ENCODE assay signal across 24 cellular contexts in genomic region chr1:14539309-14539708, GRCh38. TPM values are rescaled to one million over a fixed set of nuclear protein-coding genes. Genes with fewer than 3 reads are reported as not detected.
DNase-seq lines count a peak whose midpoint lies in the region; ATAC-seq, FAIRE-seq and TF ChIP-seq lines count a peak whose summit lies in the region.
"Had no signal": no experiment of that assay in that cellular context is flagged by ENCODE, and none has a peak within 500 bp of the region (broad histone marks: within the 10 kb centered on the region; RNA-seq: fewer than 3 reads in every experiment).

No MANE protein-coding gene starts in this region.

- no peaks in the 10 kb centered on the region for H3K9me1 ChIP-seq in K562 (ENCODE audit: control insufficient read depth, insufficient read depth, low read length)

- FAIRE-seq in K562 (lab: Jason Lieb, UNC) = no peak
- FAIRE-seq: A204.1, GM12878, GM12892 had no signal

- H3F3A ChIP-seq in neural cell (ENCODE audit: insufficient read depth, low read length, poor library complexity, severe bottlenecking) = no peaks in the 10 kb centered on the region

- DNase-seq in K562 (ENCODE audit: extremely low read depth in 1 of 4, low spot score in 3 of 4) = no peak
- DNase-seq in colonic mucosa = no peak
- DNase-seq: 8988T; ACHN; BE2C; C1 segment of cervical spinal cord; CD4-positive, alpha-beta memory T cell; CD4-positive, CD25-positive, alpha-beta regulatory T cell; CD8-positive, alpha-beta memory T cell; COR-L47; DMS 273 treated with DMSO at 0.1 percent for 48 hours; DMS53; DND-41; EL; GDM1 had no signal

- no peak overlapping the region for H3K27ac ChIP-seq in BLaER1 treated with 17β-estradiol and CSF1 and Interleukin-3, amounts not matched to agents 10 nM and 100 nM
- H3K27ac ChIP-seq in K562 (ENCODE audit: extremely low read depth, low read depth, low read length) (no peak overlapping the region), neural cell (ENCODE audit: low read length) (peak overlapping the region; percentile 73), colonic mucosa (no peak overlapping the region)

- TF ChIP-seq POLR2A in K562 (conservative IDR thresholded peaks at IDR 0.05) = no peak

- POLR2A ChIA-PET in K562 (lab: Yijun Ruan, JAX) = no interaction called here

- no TSS peak for BruUV-seq in K562 (replicated peaks; lab: Mats Ljungman, UMichigan)

- H3K9me2 ChIP-seq in neural cell (ENCODE audit: insufficient read depth, low read length) = no peaks in the 10 kb centered on the region

- WGBS in K562 (ENCODE audit: insufficient coverage, low coverage, missing lambda C conversion rate) = 41% methylated on average over 3 of the region's 3 CpGs

- H3K9ac ChIP-seq in BLaER1 treated with 17β-estradiol and CSF1 and Interleukin-3, amounts not matched to agents 10 nM and 100 nM = no peak overlapping the region
- H3K9ac ChIP-seq in K562 (ENCODE audit: insufficient read depth in 1 of 2, low read depth in 2 of 2, low read length in 2 of 2) (no peak overlapping the region), neural cell (ENCODE audit: low read length) (no peak overlapping the region), colonic mucosa (ENCODE audit: low read depth in 2 of 2, low read length in 2 of 2) (no peak overlapping the region)

- intact Hi-C loops in K562 (cut with micrococcal nuclease) = loop anchor here (10.0 kb wide), 1 partner anchor 105 kb away; no protein-coding TSS in a partner anchor
- intact Hi-C loops in colonic mucosa (cut with DNase I) = no loop called here

- TF ChIP-seq EP300 in K562 (IDR thresholded peaks at IDR 0.05; ENCODE audit: low read length) = no peak
- TF ChIP-seq EP300 in neural cell (conservative IDR thresholded peaks at IDR 0.05; ENCODE audit: poor library complexity, severe bottlenecking) = no peak

- H3K4me3 ChIP-seq in BLaER1 treated with 17β-estradiol and CSF1 and Interleukin-3, amounts not matched to agents 10 nM and 100 nM = no peak overlapping the region
- no peak overlapping the region for H3K4me3 ChIP-seq in K562
- no peak overlapping the region for H3K4me3 ChIP-seq in neural cell (ENCODE audit: low read length)
- H3K4me3 ChIP-seq in colonic mucosa = no peak overlapping the region
- H3K4me3 ChIP-seq: GM12878 had no signal

- H2AFZ ChIP-seq in K562 (ENCODE audit: low read depth, low read length) = 0 out of 2 replicates have a peak overlapping the region, but pooled peaks have one; percentile 53
- H2AFZ ChIP-seq in neural cell (ENCODE audit: low read depth, low read length) = no peak overlapping the region

- no peak for ATAC-seq in K562
- no peak for ATAC-seq in GM21723 (IDR thresholded peaks at IDR 0.05; ENCODE audit: unreplicated experiment)
- ATAC-seq in HG03196 (IDR thresholded peaks at IDR 0.05; ENCODE audit: unreplicated experiment) = no peak
- ATAC-seq in HG03520 (IDR thresholded peaks at IDR 0.05; ENCODE audit: unreplicated experiment) = no peak

- H3K36me3 ChIP-seq in BLaER1 treated with 17β-estradiol and CSF1 and Interleukin-3, amounts not matched to agents 10 nM and 100 nM = no peaks in the 10 kb centered on the region
- no peaks in the 10 kb centered on the region for H3K36me3 ChIP-seq in K562 (ENCODE audit: control insufficient read depth, insufficient read depth, low read length)
- no peaks in the 10 kb centered on the region for H3K36me3 ChIP-seq in neural cell (ENCODE audit: insufficient read depth, low read length)
- no peaks in the 10 kb centered on the region for H3K36me3 ChIP-seq in colonic mucosa
- H3K36me3 ChIP-seq: BE2C had no signal

- H3K4me2 ChIP-seq in BLaER1 treated with 17β-estradiol and CSF1 and Interleukin-3, amounts not matched to agents 10 nM and 100 nM = peak overlapping the region in 9 of 11 experiments; percentile 68 to 92 (median 85); a peak in 15 of 22 replicates
- H3K4me2 ChIP-seq in K562 (ENCODE audit: insufficient read depth, low read length) (no peak overlapping the region), neural cell (ENCODE audit: low read length) (no peak overlapping the region)

- H3K4me1 ChIP-seq in BLaER1 treated with 17β-estradiol and CSF1 and Interleukin-3, amounts not matched to agents 10 nM and 100 nM = peaks cover 27 to 50% (median 41%) of the 10 kb centered on the region in 10 experiments
- H3K4me1 ChIP-seq in K562 (replicated peaks in 1 of 2; ENCODE audit: control insufficient read depth in 2 of 2, insufficient read depth in 2 of 2, low read length in 2 of 2) (peaks cover 0 to 15% of the 10 kb centered on the region in 2 experiments; a peak in 4 of 5 replicates), colonic mucosa (no peaks in the 10 kb centered on the region)
- H3K4me1 ChIP-seq: BE2C had no signal

- in situ Hi-C loops in K562 (cut with MboI) = no loop called here

- 0 out of 22 replicates have a peak, but pooled peaks cover 0 to 7% (median 0%) of the 10 kb centered on the region in 11 experiments for H3K27me3 ChIP-seq in BLaER1 treated with 17β-estradiol and CSF1 and Interleukin-3, amounts not matched to agents 10 nM and 100 nM
- H3K27me3 ChIP-seq in K562 (ENCODE audit: control insufficient read depth in 2 of 2, insufficient read depth in 2 of 2, low read length in 2 of 2) (no peaks in the 10 kb centered on the region; a peak in 1 of 5 replicates), neural cell (ENCODE audit: insufficient read depth, low read depth, low read length) (no peaks in the 10 kb centered on the region), colonic mucosa (no peaks in the 10 kb centered on the region)
- H3K27me3 ChIP-seq: BE2C had no signal

- TF ChIP-seq CTCF in K562 (IDR thresholded peaks at IDR 0.05 in 2 of 3, conservative IDR thresholded peaks at IDR 0.05 in 1 of 3; ENCODE audit: insufficient read depth in 2 of 3, low read depth in 1 of 3, low read length in 3 of 3) (no peak), neural cell (IDR thresholded peaks at IDR 0.05; ENCODE audit: poor library complexity, severe bottlenecking) (no peak), colonic mucosa (IDR thresholded peaks at IDR 0.05) (no peak)

- H4K20me1 ChIP-seq in BLaER1 treated with 17β-estradiol and CSF1 and Interleukin-3, amounts not matched to agents 10 nM and 100 nM = no peaks in the 10 kb centered on the region
- no peaks in the 10 kb centered on the region for H4K20me1 ChIP-seq in K562 (replicated peaks; ENCODE audit: control insufficient read depth, insufficient read depth, low read length)
- H4K20me1 ChIP-seq in neural cell (ENCODE audit: insufficient read depth) = no peaks in the 10 kb centered on the region

- H3K79me2 ChIP-seq in K562 (ENCODE audit: control insufficient read depth, insufficient read depth, low read length) (no peaks in the 10 kb centered on the region), neural cell (replicated peaks; ENCODE audit: insufficient read depth, low read length) (no peaks in the 10 kb centered on the region)

- no peak for TF ChIP-seq RAD21 in K562 (CRISPR knock-in tag; conservative IDR thresholded peaks at IDR 0.05 in 1 of 2, IDR thresholded peaks at IDR 0.05 in 1 of 2)
- TF ChIP-seq RAD21 in neural cell (conservative IDR thresholded peaks at IDR 0.05) = no peak

- CTCF ChIA-PET in K562 (lab: Yijun Ruan, JAX; ENCODE audit: low intra/inter-chr PET ratio) = no interaction called here

- no peaks in the 10 kb centered on the region for H3K9me3 ChIP-seq in BLaER1 treated with 17β-estradiol and CSF1 and Interleukin-3, amounts not matched to agents 10 nM and 100 nM (replicated peaks in 1 of 11)
- no peaks in the 10 kb centered on the region for H3K9me3 ChIP-seq in K562 (replicated peaks; ENCODE audit: control insufficient read depth, insufficient read depth, low read depth, low read length)
- H3K9me3 ChIP-seq in neural cell (ENCODE audit: low read length) = no peaks in the 10 kb centered on the region
- no peaks in the 10 kb centered on the region for H3K9me3 ChIP-seq in colonic mucosa
- H3K9me3 ChIP-seq: BE2C had no signal

TF ChIP-seq in K562, 482 proteins besides CTCF, POLR2A, EP300 and RAD21 (continues in another document):
- no peak for TF ChIP-seq CBX2 (IDR thresholded peaks at IDR 0.05; ENCODE audit: insufficient read depth, low read length, poor library complexity, severe bottlenecking)
- no peak for TF ChIP-seq ZEB2 (IDR thresholded peaks at IDR 0.05)
- TF ChIP-seq CBX5 (IDR thresholded peaks at IDR 0.05; ENCODE audit: borderline replicate concordance, low read depth) = no peak
- TF ChIP-seq POLR2B (IDR thresholded peaks at IDR 0.05; ENCODE audit: low read depth, partially characterized antibody) = no peak
- no peak for TF ChIP-seq MTF1 (CRISPR knock-in tag; IDR thresholded peaks at IDR 0.05; ENCODE audit: borderline replicate concordance)

RNA-seq across cellular contexts. Expression of gene KAZN, which starts 59.2 kb away (rescaled TPM):
- total RNA-seq in K562 (2011; cell fraction: chromatin; rRNA removed; ENCODE audit: low replicate concordance) = 7.9 and 9.6 TPM in 2 replicates
- 4.5 and 7.5 TPM in 2 replicates for total RNA-seq in K562 (2011; cell fraction: nucleolus; rRNA removed)
- total RNA-seq in K562 (2011; cell fraction: nucleoplasm; rRNA removed) = 11.1 and 15.3 TPM in 2 replicates
- total RNA-seq in K562 (2014; rRNA removed) = 5.4 and 7.7 TPM in 2 replicates
- 4.2 and 5.1 TPM in 2 replicates for total RNA-seq in K562 (2014; rRNA removed; fragmentation: Illumina TruSeq; extraction: Trizol)
- total RNA-seq in K562 (2015; rRNA removed; fragmentation: Illumina TruSeq; extraction: Trizol) = 5.4 and 5.5 TPM in 2 replicates
- total RNA-seq in K562 (2021) = 20.9 and 21.6 TPM in 2 replicates
- polyA plus RNA-seq in K562 (2011; rRNA removed) = 2.1 and 4.6 TPM in 2 replicates
- polyA plus RNA-seq in K562 (2011; cell fraction: cytosol; rRNA removed) = 2.4 and 4.5 TPM in 2 replicates
- 8.0 and 13.3 TPM in 2 replicates for polyA plus RNA-seq in K562 (2011; cell fraction: nucleus; rRNA removed)
- 11.9 and 13.9 TPM in 2 replicates for polyA plus RNA-seq in K562 (2012)
- 15.1 and 15.8 TPM in 2 replicates for polyA plus RNA-seq in K562 (2014; fragmentation: Illumina TruSeq; extraction: Trizol)
- 1 to 10 TPM; 3.5 to 6.4 TPM for polyA plus RNA-seq in K562 (2014; fragmentation: Nextera tagmentation; extraction: Ambion mirVana)
- 9.5 and 11.6 TPM in 2 replicates for polyA plus RNA-seq in K562 (2014; rRNA removed)
- polyA minus RNA-seq in K562 (2011; rRNA and poly(A)+ RNA removed) = 1.9 and 3.4 TPM in 2 replicates
- 2.6 and 7.2 TPM in 2 replicates for polyA minus RNA-seq in K562 (2011; cell fraction: cytosol; rRNA and poly(A)+ RNA removed)
- polyA minus RNA-seq in K562 (2011; cell fraction: nucleus; rRNA and poly(A)+ RNA removed) = 3.1 and 6.9 TPM in 2 replicates
- 20.6 and 26.4 TPM in 2 replicates for polyA plus RNA-seq in neural cell
- polyA minus RNA-seq in neural cell = 54.4 and 56.7 TPM in 2 replicates
- total RNA-seq in colonic mucosa = 10 to 100 TPM in 1 of 2 donors, 1 to 10 TPM in 1; 9.8 to 12.2 TPM
- total RNA-seq: CD4-positive, CD25-positive, alpha-beta regulatory T cell had no signal
- polyA plus RNA-seq: CD14-positive monocyte; CD4-positive, CD25-positive, alpha-beta regulatory T cell had no signal

Comparison
In these comparisons a context has a peak if more than half of its experiments do, and no peak if none do; other contexts are left out.
1. H3K4me2 ChIP-seq: peak in BLaER1 treated with 17β-estradiol and CSF1 and Interleukin-3, amounts not matched to agents 10 nM and 100 nM (9 of 11); none in K562 (single experiment) and neural cell (single experiment).